In genomic region chr15:70016511-70016994, GRCh38 we compare ENCODE assay signal across 17 cellular contexts.
DNase-seq lines count a peak whose midpoint lies in the region; ATAC-seq and TF ChIP-seq lines count a peak whose summit lies in the region.
"Had no signal": no experiment of that assay in that cellular context is flagged by ENCODE, and none has a peak within 500 bp of the region (broad histone marks: within the 10 kb centered on the region; RNA-seq: fewer than 3 reads in every experiment).

No MANE protein-coding gene starts in this region.

- BruUV-seq in MCF 10A (replicated peaks; lab: Mats Ljungman, UMichigan): no TSS peak

- no peaks in the 10 kb centered on the region for H3K9me3 ChIP-seq in Karpas-422 (ENCODE audit: low read length)
- H3K9me3 ChIP-seq: ovary, SJSA1 had no signal

- no peaks in the 10 kb centered on the region for H3K9me2 ChIP-seq in Karpas-422 (replicated peaks; ENCODE audit: insufficient read depth, low read length)

- no peak for TF ChIP-seq CTCF in MCF 10A (IDR thresholded peaks at IDR 0.05; ENCODE audit: unreplicated experiment)

- no peak overlapping the region for H3K4me3 Mint-ChIP-seq in activated CD4-positive, alpha-beta T cell treated with anti-CD3 and anti-CD28 coated beads for 36 hours
- no peak overlapping the region for H3K4me3 Mint-ChIP-seq in MCF 10A (ENCODE audit: unreplicated experiment)

- no peaks in the 10 kb centered on the region for H3K79me2 ChIP-seq in Karpas-422 (ENCODE audit: low read length)

- H3K4me2 ChIP-seq in Karpas-422 (ENCODE audit: low read depth, low read length, poor library complexity, severe bottlenecking): peak overlapping the region; percentile 66

- no peak overlapping the region for H2AFZ ChIP-seq in Karpas-422 (ENCODE audit: low read length)

- no peak overlapping the region for H3K27ac ChIP-seq in Karpas-422 (ENCODE audit: low read length)
- H3K27ac ChIP-seq: ovary, SJSA1 had no signal

- no peaks in the 10 kb centered on the region for H3K4me1 Mint-ChIP-seq in activated CD4-positive, alpha-beta T cell treated with anti-CD3 and anti-CD28 coated beads for 36 hours
- H3K4me1 Mint-ChIP-seq in MCF 10A (ENCODE audit: insufficient read depth, unreplicated experiment): no peaks in the 10 kb centered on the region

- peak overlapping the region; percentile 33; the same call in 1 of the 2 replicates for H3K4me3 ChIP-seq in Karpas-422 (ENCODE audit: low read length)
- H3K4me3 ChIP-seq: ovary, SJSA1 had no signal

- no peaks in the 10 kb centered on the region for H3K36me3 Mint-ChIP-seq in activated CD4-positive, alpha-beta T cell treated with anti-CD3 and anti-CD28 coated beads for 36 hours (ENCODE audit: low read depth)
- H3K36me3 Mint-ChIP-seq in MCF 10A (ENCODE audit: insufficient read depth, unreplicated experiment): peaks cover 5% of the 10 kb centered on the region

- POLR2A ChIA-PET in activated CD4-positive, alpha-beta T cell treated with anti-CD3 and anti-CD28 coated beads for 36 hours (lab: Charles Lee): no interaction called here
- POLR2A ChIA-PET in MCF 10A (lab: Yijun Ruan, JAX): no interaction called here

- H3K27me3 Mint-ChIP-seq in activated CD4-positive, alpha-beta T cell treated with anti-CD3 and anti-CD28 coated beads for 36 hours: peaks cover 9% of the 10 kb centered on the region
- peaks cover 67% of the 10 kb centered on the region for H3K27me3 Mint-ChIP-seq in MCF 10A (ENCODE audit: insufficient read depth, unreplicated experiment)

- H3K27me3 ChIP-seq in Karpas-422 (ENCODE audit: low read length): no peaks in the 10 kb centered on the region
- H3K27me3 ChIP-seq: ovary, SJSA1 had no signal

- ATAC-seq in activated CD4-positive, alpha-beta T cell treated with anti-CD3 and anti-CD28 coated beads for 36 hours: peak; percentile 9
- ATAC-seq in GM19452 (IDR thresholded peaks at IDR 0.05; ENCODE audit: unreplicated experiment) (peak; percentile 27), SK-N-SH treated with all-trans-retinoic acid at 6 μM for 48 hours (no peak)

- peak overlapping the region; percentile 49 for H3K9ac ChIP-seq in Karpas-422 (ENCODE audit: low read length)

- H3K9me3 Mint-ChIP-seq in activated CD4-positive, alpha-beta T cell treated with anti-CD3 and anti-CD28 coated beads for 36 hours (ENCODE audit: low read depth): no peaks in the 10 kb centered on the region
- no peaks in the 10 kb centered on the region for H3K9me3 Mint-ChIP-seq in MCF 10A (ENCODE audit: unreplicated experiment)

- DNase-seq in activated CD4-positive, alpha-beta T cell treated with anti-CD3 and anti-CD28 coated beads for 36 hours: no peak
- DNase-seq in activated CD4-positive, alpha-beta T cell treated with anti-CD3 and anti-CD28 coated beads for 4 hours: no peak
- DNase-seq in Karpas-422 (no peak), posterior vena cava (ENCODE audit: low spot score) (peak; percentile 12), MCF 10A (ENCODE audit: unreplicated experiment) (no peak), OCI-M2 (lab: John Stamatoyannopoulos, UW; ENCODE audit: unreplicated experiment) (no peak)
- DNase-seq: 8988T; activated naive CD4-positive, alpha-beta T cell treated with anti-CD3 and anti-CD28 coated beads, Interleukin-2, amount 50 U/mL, for 16 hours; caudate nucleus; KG1; midbrain; NCI-H1694 treated with DMSO at 0.1 percent for 48 hours; NCI-H748 treated with DMSO at 0.1 percent for 48 hours; ovary had no signal

- no peaks in the 10 kb centered on the region for H3K36me3 ChIP-seq in Karpas-422 (ENCODE audit: insufficient read depth, low read length)
- H3K36me3 ChIP-seq: ovary, SJSA1 had no signal

- H4K20me1 ChIP-seq in Karpas-422 (ENCODE audit: insufficient read depth, low read depth, low read length): no peaks in the 10 kb centered on the region

- CTCF ChIA-PET in activated CD4-positive, alpha-beta T cell treated with anti-CD3 and anti-CD28 coated beads for 36 hours (lab: Charles Lee): no interaction called here
- CTCF ChIA-PET in MCF 10A (lab: Yijun Ruan, JAX): no interaction called here

- H3K4me1 ChIP-seq in Karpas-422 (ENCODE audit: low read length): peaks cover 78% of the 10 kb centered on the region
- H3K4me1 ChIP-seq: SJSA1 had no signal

- H3K27ac Mint-ChIP-seq in activated CD4-positive, alpha-beta T cell treated with anti-CD3 and anti-CD28 coated beads for 36 hours: no peak overlapping the region
- H3K27ac Mint-ChIP-seq in MCF 10A (ENCODE audit: low read depth, unreplicated experiment): no peak overlapping the region

- intact Hi-C loops in activated CD4-positive, alpha-beta T cell treated with anti-CD3 and anti-CD28 coated beads for 36 hours (cut with DNase I, micrococcal nuclease): no loop called here
- intact Hi-C loops in posterior vena cava (cut with DNase I): no loop called here
- intact Hi-C loops in MCF 10A (cut with micrococcal nuclease): no loop called here

TF ChIP-seq in SK-N-SH treated with all-trans-retinoic acid at 6 μM for 48 hours, 23 proteins besides CTCF, POLR2A, EP300 and RAD21:
- no peak for TF ChIP-seq CSRNP3 (CRISPR knock-in tag; IDR thresholded peaks at IDR 0.05)
